In genomic region chr2:86293612-86294011, GRCh38 we compare ENCODE assay signal across 32 cellular contexts. TPM values are rescaled to one million over a fixed set of nuclear protein-coding genes. Genes with fewer than 3 reads are reported as not detected.
DNase-seq lines count a peak whose midpoint lies in the region; ATAC-seq, FAIRE-seq and TF ChIP-seq lines count a peak whose summit lies in the region.
"Had no signal": no experiment of that assay in that cellular context is flagged by ENCODE, and none has a peak within 500 bp of the region (broad histone marks: within the 10 kb centered on the region; RNA-seq: fewer than 3 reads in every experiment).

No MANE protein-coding gene starts in this region.

- H3K27me3 ChIP-seq in bronchial epithelial cell (ENCODE audit: control insufficient read depth, insufficient read depth, low read length) (no peaks in the 10 kb centered on the region), upper lobe of right lung (no peaks in the 10 kb centered on the region), brain microvascular endothelial cell (replicated peaks) (no peaks in the 10 kb centered on the region)
- H3K27me3 ChIP-seq: esophagus muscularis mucosa, heart right ventricle, SJCRH30, suprapubic skin had no signal

- peak; percentile 35 for DNase-seq in ELR (ENCODE audit: low read depth)
- peak; percentile 33 to 73 for DNase-seq in NCI-H446 (lab: John Stamatoyannopoulos, UW)
- DNase-seq in bronchial epithelial cell (ENCODE audit: low read depth): peak; percentile 43
- DNase-seq in myocyte (ENCODE audit: low read depth): peak; percentile 28
- DNase-seq in upper lobe of right lung: no peak
- DNase-seq in brain microvascular endothelial cell: no peak
- DNase-seq: activated CD4-positive, alpha-beta T cell treated with anti-CD3 and anti-CD28 coated beads, Interleukin-2, amount 50 U/mL, for 1 hour; activated effector memory CD4-positive, alpha-beta T cell treated with anti-CD3 and anti-CD28 coated beads, Interleukin-2, amount 50 U/mL, for 16 hours; activated T-cell treated with anti-CD3 and anti-CD28 coated beads, Interleukin-2, amount 50 U/mL, for 24 hours; AML-193; CD4-positive, alpha-beta T cell; cerebellar nuclear complex; dermis blood vessel endothelial cell; heart right ventricle; IMR-90; lower lobe of right lung; NCI-H1048; NCI-H187 treated with DMSO at 0.1 percent for 48 hours; NCI-H748 treated with DMSO at 0.1 percent for 48 hours; retina; RPMI8226; SJCRH30; SW 1271; WERI-Rb-1 had no signal

- in situ Hi-C loops in brain microvascular endothelial cell (cut with HindIII; ENCODE audit: low pct_ligation_motif_present, low sequenced_read_pairs): no loop called here

- intact Hi-C loops in upper lobe of right lung (cut with DNase I): loop anchor here (10.0 kb wide), 1 partner anchor 69 kb away; no protein-coding TSS in a partner anchor

- H3K4me3 ChIP-seq in bronchial epithelial cell (ENCODE audit: low read depth, low read length) (no peak overlapping the region), upper lobe of right lung (no peak overlapping the region), brain microvascular endothelial cell (ENCODE audit: low read depth, low read length) (no peak overlapping the region)
- H3K4me3 ChIP-seq: esophagus muscularis mucosa, heart right ventricle, lower lobe of right lung, SJCRH30, skin epidermis, suprapubic skin had no signal

- H3K27ac ChIP-seq in upper lobe of right lung: no peak overlapping the region
- no peak overlapping the region for H3K27ac ChIP-seq in brain microvascular endothelial cell
- H3K27ac ChIP-seq: lower lobe of right lung, SJCRH30, skin epidermis, suprapubic skin, WERI-Rb-1 had no signal

- no peaks in the 10 kb centered on the region for H3K4me1 ChIP-seq in upper lobe of right lung
- H3K4me1 ChIP-seq: lower lobe of right lung, SJCRH30, suprapubic skin had no signal

- H3K36me3 ChIP-seq in bronchial epithelial cell (ENCODE audit: control insufficient read depth, insufficient read depth, low read length) (no peaks in the 10 kb centered on the region), upper lobe of right lung (no peaks in the 10 kb centered on the region), brain microvascular endothelial cell (replicated peaks) (no peaks in the 10 kb centered on the region)
- H3K36me3 ChIP-seq: esophagus muscularis mucosa, heart right ventricle, lower lobe of right lung, SJCRH30, suprapubic skin, WERI-Rb-1 had no signal

- TF ChIP-seq CTCF in bronchial epithelial cell (IDR thresholded peaks at IDR 0.05; ENCODE audit: insufficient read depth, low read length, severe bottlenecking): no peak
- no peak for TF ChIP-seq CTCF in upper lobe of right lung (IDR thresholded peaks at IDR 0.05)
- TF ChIP-seq CTCF in brain microvascular endothelial cell (IDR thresholded peaks at IDR 0.05; ENCODE audit: low read depth, low read length, missing control alignments): no peak

- no peak for FAIRE-seq in bronchial epithelial cell (lab: Jason Lieb, UNC)
- FAIRE-seq: H1 had no signal

- H3K9me3 ChIP-seq in upper lobe of right lung: no peaks in the 10 kb centered on the region
- H3K9me3 ChIP-seq: esophagus muscularis mucosa, heart right ventricle, lower lobe of right lung, SJCRH30, suprapubic skin had no signal

- ATAC-seq in upper lobe of right lung (no peak), GM19351 (IDR thresholded peaks at IDR 0.05; ENCODE audit: unreplicated experiment) (no peak), GM19035 (IDR thresholded peaks at IDR 0.05; ENCODE audit: unreplicated experiment) (no peak)
- ATAC-seq: lower lobe of right lung; stimulated activated memory B cell treated with anti-CD40 and anti-IgM and Interleukin-4, amounts not matched to agents 10 μg/mL and 1 μg/mL and 100 μg/mL, for 72 hours had no signal

RNA-seq across cellular contexts. Expression of gene REEP1, which starts 43.8 kb away (rescaled TPM):
- total RNA-seq in bronchial epithelial cell (under 0.01 TPM in 1 of 2 replicates, not detected in the other), myocyte (67.8 and 90.1 TPM in 2 replicates), upper lobe of right lung (7.8 TPM)
- 23.3 TPM for polyA plus RNA-seq in myocyte (2012)
- total RNA-seq: CD4-positive, alpha-beta T cell; osteocyte had no signal

Comparison
In these comparisons a context has a peak if more than half of its experiments do, and no peak if none do; other contexts are left out.
1. DNase-seq: peak in ELR (single experiment), NCI-H446 (2 of 2), bronchial epithelial cell (single experiment) and myocyte (single experiment); none in upper lobe of right lung (single experiment) and brain microvascular endothelial cell (single experiment).